In the genomic region with DNA sequence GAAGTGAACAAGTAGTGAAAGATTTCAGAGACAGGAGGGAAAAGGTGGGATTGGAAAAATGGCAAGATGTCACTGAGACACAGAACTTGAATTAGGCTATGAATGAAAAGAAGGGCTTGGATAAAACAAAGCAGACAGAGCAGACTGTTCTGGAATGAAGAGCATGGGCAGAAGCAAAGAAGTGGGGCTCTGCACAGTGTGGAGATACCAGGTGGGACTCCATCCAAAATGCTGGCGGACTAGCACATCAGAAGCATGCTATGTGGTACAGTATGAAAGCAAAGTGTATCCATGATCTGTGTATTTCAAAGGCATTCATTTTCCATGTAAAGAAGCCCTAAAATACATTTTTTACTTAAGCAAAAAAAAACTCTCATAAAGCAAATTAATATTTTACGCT, we compare ENCODE assay signal across 17 cellular contexts.
"Had no signal": no experiment of that assay in that cellular context is flagged by ENCODE, and none has a peak within 500 bp of the region (broad histone marks: within the 10 kb centered on the region; RNA-seq: fewer than 3 reads in every experiment).

No MANE protein-coding gene starts in this region.

- H3K4me3 ChIP-seq: coronary artery, dorsolateral prefrontal cortex, esophagus muscularis mucosa, gastroesophageal sphincter, heart right ventricle, left ventricle myocardium inferior, lower lobe of right lung, mucosa of descending colon had no signal

- DNase-seq: dermis blood vessel endothelial cell; dorsolateral prefrontal cortex; effector CD4-positive, alpha-beta T cell; effector memory CD4-positive, alpha-beta T cell; foreskin keratinocyte; hippocampal formation; left colon; left ventricle myocardium inferior; lower lobe of right lung; mesenchymal stem cell; mucosa of descending colon; naive B cell had no signal

- ATAC-seq: foreskin keratinocyte, gastroesophageal sphincter, left colon, left lobe of liver, lower lobe of right lung, mucosa of descending colon had no signal

- H3K36me3 ChIP-seq: esophagus muscularis mucosa, gastroesophageal sphincter, heart right ventricle, left ventricle myocardium inferior, lower lobe of right lung had no signal

- H3K27me3 ChIP-seq: esophagus muscularis mucosa, foreskin keratinocyte, gastroesophageal sphincter, heart right ventricle had no signal

- H3K9me3 ChIP-seq: esophagus muscularis mucosa, gastroesophageal sphincter, heart right ventricle, left ventricle myocardium inferior, lower lobe of right lung, mucosa of descending colon had no signal

- H3K27ac ChIP-seq: coronary artery, dorsolateral prefrontal cortex, esophagus muscularis mucosa, foreskin keratinocyte, gastroesophageal sphincter, heart right ventricle, left ventricle myocardium inferior, lower lobe of right lung had no signal

- H3K4me1 ChIP-seq: esophagus muscularis mucosa, foreskin keratinocyte, gastroesophageal sphincter, lower lobe of right lung had no signal
